6 cellular contexts compared by ENCODE assay signal in genomic region chr7:124057872-124058271, GRCh38. TPM values are rescaled to one million over a fixed set of nuclear protein-coding genes. Genes with fewer than 3 reads are reported as not detected.
"Had no signal": no experiment of that assay in that cellular context is flagged by ENCODE, and none has a peak within 500 bp of the region (broad histone marks: within the 10 kb centered on the region; RNA-seq: fewer than 3 reads in every experiment).

No MANE protein-coding gene starts in this region.

- H3K4me3 ChIP-seq: GM23338, K562 had no signal

- H3K4me2 ChIP-seq: GM23338 had no signal

- H2AFZ ChIP-seq: GM23338 had no signal

- H3K4me3 Mint-ChIP-seq: GM23338, H9 had no signal

- H3K9me3 Mint-ChIP-seq: GM23338, H9 had no signal

- DNase-seq: H9, HCEC 1CT, IMR-90 had no signal

- H3K27ac Mint-ChIP-seq: GM23338, H9 had no signal

- H3K4me1 Mint-ChIP-seq: GM23338, H9 had no signal

- ATAC-seq: GM23338, K562 had no signal

RNA-seq across cellular contexts. Expression of gene TMEM229A, which starts 25.0 kb away (rescaled TPM):
- total RNA-seq: HT-29, IMR-90, K562 had no signal
- polyA plus RNA-seq: IMR-90, K562 had no signal
